9 cellular contexts compared by ENCODE assay signal in genomic region chr6:107493158-107494057, GRCh38. TPM values are rescaled to one million over a fixed set of nuclear protein-coding genes. Genes with fewer than 3 reads are reported as not detected.
DNase-seq lines count a peak whose midpoint lies in the region; ATAC-seq and TF ChIP-seq lines count a peak whose summit lies in the region.
"Had no signal": no experiment of that assay in that cellular context is flagged by ENCODE, and none has a peak within 500 bp of the region (broad histone marks: within the 10 kb centered on the region; RNA-seq: fewer than 3 reads in every experiment).

No MANE protein-coding gene starts in this region.

- TF ChIP-seq CTCF in osteoblast (IDR thresholded peaks at IDR 0.05; ENCODE audit: extremely low read depth, low read depth, low read length) = no peak

- H3K4me3 ChIP-seq in endocrine pancreas (ENCODE audit: control insufficient read depth, insufficient read depth, low read length) (peak overlapping the region; percentile 95), osteoblast (ENCODE audit: insufficient read depth, low read length) (peak overlapping the region; percentile 8)

- no peak for ATAC-seq in GM18505 (IDR thresholded peaks at IDR 0.05; ENCODE audit: unreplicated experiment)
- ATAC-seq in stimulated activated naive B cell treated with anti-CD40 and anti-IgM and Interleukin-4, amounts not matched to agents 10 μg/mL and 1 μg/mL and 100 μg/mL, for 72 hours (replicated peaks) = no peak
- no peak for ATAC-seq in GM18868 (IDR thresholded peaks at IDR 0.05; ENCODE audit: unreplicated experiment)

- peaks cover 7% of the 10 kb centered on the region for H4K20me1 ChIP-seq in osteoblast (ENCODE audit: insufficient read depth, low read length)

- peak overlapping the region; percentile 54 for H3K9ac ChIP-seq in endocrine pancreas (ENCODE audit: control insufficient read depth, insufficient read depth, low read length)

- no peak for TF ChIP-seq POLR2A in GM18505 (IDR thresholded peaks at IDR 0.05; ENCODE audit: borderline replicate concordance, extremely low read depth, insufficient read depth, insufficient read length)

- H3K79me2 ChIP-seq in osteoblast (ENCODE audit: insufficient read depth, low read length) = no peaks in the 10 kb centered on the region

- peaks cover 40% of the 10 kb centered on the region for H3K4me1 ChIP-seq in endocrine pancreas (ENCODE audit: control insufficient read depth, insufficient read depth, low read length)
- peaks cover 42% of the 10 kb centered on the region for H3K4me1 ChIP-seq in osteoblast (ENCODE audit: insufficient read depth, low read length)

- no peak overlapping the region for H3K27ac Mint-ChIP-seq in stimulated activated naive B cell treated with anti-CD40 and anti-IgM and Interleukin-4, amounts not matched to agents 10 μg/mL and 1 μg/mL and 100 μg/mL, for 72 hours

- peaks cover 11 to 21% of the 10 kb centered on the region in 2 donors for H3K4me1 Mint-ChIP-seq in stimulated activated naive B cell treated with anti-CD40 and anti-IgM and Interleukin-4, amounts not matched to agents 10 μg/mL and 1 μg/mL and 100 μg/mL, for 72 hours

- peak overlapping the region; percentile 80 for H3K4me2 ChIP-seq in osteoblast (ENCODE audit: insufficient read depth, low read length)

- peaks cover 11 to 20% of the 10 kb centered on the region in 2 donors for H3K27me3 Mint-ChIP-seq in stimulated activated naive B cell treated with anti-CD40 and anti-IgM and Interleukin-4, amounts not matched to agents 10 μg/mL and 1 μg/mL and 100 μg/mL, for 72 hours

- H3K36me3 ChIP-seq in endocrine pancreas (ENCODE audit: control insufficient read depth, insufficient read depth, low read length) (no peaks in the 10 kb centered on the region), osteoblast (ENCODE audit: insufficient read depth, low read length) (no peaks in the 10 kb centered on the region)

- DNase-seq in ELF-1 (ENCODE audit: low read depth, low spot score) (peak; percentile 70), NCI-H526 (lab: John Stamatoyannopoulos, UW) (peak; percentile 76 to 87), osteoblast (ENCODE audit: insufficient read length, low spot score, missing footprints) (no peak), NCI-H2227 treated with DMSO at 0.1 percent for 48 hours (lab: John Stamatoyannopoulos, UW) (no peak)
- no peak for DNase-seq in stimulated activated naive B cell treated with anti-CD40 and anti-IgM and Interleukin-4, amounts not matched to agents 10 μg/mL and 1 μg/mL and 100 μg/mL, for 72 hours

- H3K27me3 ChIP-seq in endocrine pancreas (ENCODE audit: control insufficient read depth, insufficient read depth, low read length) (no peaks in the 10 kb centered on the region), osteoblast (ENCODE audit: insufficient read depth, low read length) (peaks cover 38% of the 10 kb centered on the region)

- no peak overlapping the region for H3K27ac ChIP-seq in osteoblast (ENCODE audit: low read depth, low read length)

- H3K9me3 ChIP-seq in endocrine pancreas (ENCODE audit: control insufficient read depth, low read length) = no peaks in the 10 kb centered on the region
- H3K9me3 ChIP-seq in osteoblast (ENCODE audit: low read depth, low read length) = no peaks in the 10 kb centered on the region

- H2AFZ ChIP-seq in osteoblast (ENCODE audit: low read length) = peak overlapping the region; percentile 33

- H3K4me3 Mint-ChIP-seq in stimulated activated naive B cell treated with anti-CD40 and anti-IgM and Interleukin-4, amounts not matched to agents 10 μg/mL and 1 μg/mL and 100 μg/mL, for 72 hours = no peak overlapping the region
- H3K4me3 Mint-ChIP-seq: central memory CD8-positive, alpha-beta T cell had no signal

- H3K9me3 Mint-ChIP-seq in stimulated activated naive B cell treated with anti-CD40 and anti-IgM and Interleukin-4, amounts not matched to agents 10 μg/mL and 1 μg/mL and 100 μg/mL, for 72 hours = no peaks in the 10 kb centered on the region
- H3K9me3 Mint-ChIP-seq: central memory CD8-positive, alpha-beta T cell had no signal

- H3K36me3 Mint-ChIP-seq in stimulated activated naive B cell treated with anti-CD40 and anti-IgM and Interleukin-4, amounts not matched to agents 10 μg/mL and 1 μg/mL and 100 μg/mL, for 72 hours = peaks cover 0 to 2% of the 10 kb centered on the region in 2 donors

RNA-seq across cellular contexts. Expression of gene SOBP, which starts 3.5 kb away (rescaled TPM):
- total RNA-seq in osteoblast = 3.6 and 12.1 TPM in 2 replicates

RNA-seq across cellular contexts. Expression of gene PDSS2, which starts 34.0 kb away (rescaled TPM):
- total RNA-seq in osteoblast = 12.3 and 13.0 TPM in 2 replicates

Comparison
In these comparisons a context has a peak if more than half of its experiments do, and no peak if none do; other contexts are left out.
1. DNase-seq: peak in ELF-1 (single experiment) and NCI-H526 (2 of 2); none in osteoblast (single experiment), NCI-H2227 treated with DMSO at 0.1 percent for 48 hours (single experiment) and stimulated activated naive B cell treated with anti-CD40 and anti-IgM and Interleukin-4, amounts not matched to agents 10 μg/mL and 1 μg/mL and 100 μg/mL, for 72 hours (single experiment).